In the genomic region with DNA sequence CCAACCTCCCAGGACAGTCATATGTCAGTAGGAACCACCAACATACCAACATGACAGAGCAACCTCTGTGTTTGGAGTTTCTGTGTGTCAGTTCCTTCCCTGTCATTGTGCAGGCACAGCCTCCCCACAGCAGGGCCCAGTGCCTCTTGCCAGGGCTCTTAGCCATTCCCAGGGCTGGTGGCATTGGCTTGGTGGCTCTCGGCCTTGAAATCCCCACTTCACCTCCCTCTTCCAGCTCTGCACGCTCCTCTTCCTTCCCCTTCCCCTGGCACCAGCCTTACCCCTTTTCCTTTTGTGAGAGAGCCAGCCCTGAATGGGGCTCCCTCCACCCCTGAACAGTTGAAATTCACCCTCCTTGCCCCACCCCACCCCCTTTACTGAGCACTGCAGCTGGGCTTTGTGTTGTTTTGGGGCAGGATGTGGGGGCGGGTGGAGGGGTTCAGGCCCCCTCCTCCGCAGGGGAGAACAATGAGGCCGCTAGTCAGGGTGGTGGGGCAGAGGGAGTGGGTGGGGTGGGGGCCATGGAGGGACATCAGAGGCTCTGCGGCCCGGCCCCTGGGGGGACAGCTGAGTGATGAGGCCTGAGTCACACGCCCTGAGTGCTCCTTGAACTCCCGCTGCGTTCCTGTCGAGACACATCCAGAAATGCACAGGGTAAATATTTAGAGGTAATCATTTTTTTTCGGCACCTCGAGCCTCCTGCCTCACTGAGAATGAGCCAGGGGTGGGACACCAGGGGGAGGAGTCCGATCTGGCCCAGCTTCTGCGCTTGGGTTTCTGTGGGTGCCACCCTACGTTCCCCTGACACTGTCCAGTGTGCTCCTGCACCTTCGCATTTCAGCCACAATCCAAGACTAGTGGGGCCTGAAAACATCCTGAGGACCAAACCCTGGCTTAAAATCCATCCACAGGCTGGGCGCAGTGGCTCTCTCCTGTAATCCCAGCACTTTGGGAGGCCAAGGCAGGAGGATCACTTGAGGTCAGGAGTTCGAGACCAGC, we compare ENCODE assay signal across 2 cellular contexts.
A peak's percentile ranks its signal among the peaks of the same experiment; 100 is the strongest.
TF ChIP-seq lines count a peak whose summit lies in the region.

No MANE protein-coding gene starts in this region.

TF ChIP-seq in A549, 52 proteins besides CTCF, POLR2A, EP300 and RAD21 (continued from another document):
- peak; percentile 51; the same call in 1 of the 2 replicates for TF ChIP-seq JUNB (IDR thresholded peaks at IDR 0.05)
- peak; percentile 55; the same call in 1 of the 2 replicates for TF ChIP-seq GATA3 (IDR thresholded peaks at IDR 0.05; ENCODE audit: borderline replicate concordance)
- TF ChIP-seq, protein P1, sequence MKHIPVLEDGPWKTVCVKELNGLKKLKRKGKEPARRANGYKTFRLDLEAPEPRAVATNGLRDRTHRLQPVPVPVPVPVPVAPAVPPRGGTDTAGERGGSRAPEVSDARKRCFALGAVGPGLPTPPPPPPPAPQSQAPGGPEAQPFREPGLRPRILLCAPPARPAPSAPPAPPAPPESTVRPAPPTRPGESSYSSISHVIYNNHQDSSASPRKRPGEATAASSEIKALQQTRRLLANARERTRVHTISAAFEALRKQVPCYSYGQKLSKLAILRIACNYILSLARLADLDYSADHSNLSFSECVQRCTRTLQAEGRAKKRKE (CRISPR knock-in tag; IDR thresholded peaks at IDR 0.05; ENCODE audit: low read depth), result no peak
- TF ChIP-seq, protein P2, sequence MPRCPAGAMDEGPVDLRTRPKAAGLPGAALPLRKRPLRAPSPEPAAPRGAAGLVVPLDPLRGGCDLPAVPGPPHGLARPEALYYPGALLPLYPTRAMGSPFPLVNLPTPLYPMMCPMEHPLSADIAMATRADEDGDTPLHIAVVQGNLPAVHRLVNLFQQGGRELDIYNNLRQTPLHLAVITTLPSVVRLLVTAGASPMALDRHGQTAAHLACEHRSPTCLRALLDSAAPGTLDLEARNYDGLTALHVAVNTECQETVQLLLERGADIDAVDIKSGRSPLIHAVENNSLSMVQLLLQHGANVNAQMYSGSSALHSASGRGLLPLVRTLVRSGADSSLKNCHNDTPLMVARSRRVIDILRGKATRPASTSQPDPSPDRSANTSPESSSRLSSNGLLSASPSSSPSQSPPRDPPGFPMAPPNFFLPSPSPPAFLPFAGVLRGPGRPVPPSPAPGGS (IDR thresholded peaks at IDR 0.05), result 0 out of 3 replicates have a peak, but pooled peaks have one; percentile 20
- no peak for TF ChIP-seq FOSB (CRISPR knock-in tag; IDR thresholded peaks at IDR 0.05)
- no peak for TF ChIP-seq ESRRA (IDR thresholded peaks at IDR 0.05; ENCODE audit: borderline replicate concordance, low read length)
- TF ChIP-seq FOSL2 (IDR thresholded peaks at IDR 0.05), result 0 out of 2 replicates have a peak, but pooled peaks have one; percentile 9
- TF ChIP-seq FOSL2 (CRISPR knock-in tag; IDR thresholded peaks at IDR 0.05), result no peak

TF ChIP-seq in GM23338, 12 proteins besides CTCF, POLR2A, EP300 and RAD21 (continued from another document):
- TF ChIP-seq, protein P3, sequence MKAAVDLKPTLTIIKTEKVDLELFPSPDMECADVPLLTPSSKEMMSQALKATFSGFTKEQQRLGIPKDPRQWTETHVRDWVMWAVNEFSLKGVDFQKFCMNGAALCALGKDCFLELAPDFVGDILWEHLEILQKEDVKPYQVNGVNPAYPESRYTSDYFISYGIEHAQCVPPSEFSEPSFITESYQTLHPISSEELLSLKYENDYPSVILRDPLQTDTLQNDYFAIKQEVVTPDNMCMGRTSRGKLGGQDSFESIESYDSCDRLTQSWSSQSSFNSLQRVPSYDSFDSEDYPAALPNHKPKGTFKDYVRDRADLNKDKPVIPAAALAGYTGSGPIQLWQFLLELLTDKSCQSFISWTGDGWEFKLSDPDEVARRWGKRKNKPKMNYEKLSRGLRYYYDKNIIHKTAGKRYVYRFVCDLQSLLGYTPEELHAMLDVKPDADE (IDR thresholded peaks at IDR 0.05), result no peak
- TF ChIP-seq NANOG (IDR thresholded peaks at IDR 0.05; ENCODE audit: borderline replicate concordance) (no peak), EZH2 (IDR thresholded peaks at IDR 0.05; ENCODE audit: low read depth, unreplicated experiment) (no peak), ZNF114 (CRISPR knock-in tag; IDR thresholded peaks at IDR 0.05) (no peak), POLR2AphosphoS5 (IDR thresholded peaks at IDR 0.05; ENCODE audit: low read depth) (no peak), CREB1 (CRISPR knock-in tag; IDR thresholded peaks at IDR 0.05; ENCODE audit: low read depth) (no peak), ZNF331 (CRISPR knock-in tag; IDR thresholded peaks at IDR 0.05; ENCODE audit: low read depth) (no peak), STAT1 (IDR thresholded peaks at IDR 0.05; ENCODE audit: unreplicated experiment) (no peak)
- TF ChIP-seq, protein P4, sequence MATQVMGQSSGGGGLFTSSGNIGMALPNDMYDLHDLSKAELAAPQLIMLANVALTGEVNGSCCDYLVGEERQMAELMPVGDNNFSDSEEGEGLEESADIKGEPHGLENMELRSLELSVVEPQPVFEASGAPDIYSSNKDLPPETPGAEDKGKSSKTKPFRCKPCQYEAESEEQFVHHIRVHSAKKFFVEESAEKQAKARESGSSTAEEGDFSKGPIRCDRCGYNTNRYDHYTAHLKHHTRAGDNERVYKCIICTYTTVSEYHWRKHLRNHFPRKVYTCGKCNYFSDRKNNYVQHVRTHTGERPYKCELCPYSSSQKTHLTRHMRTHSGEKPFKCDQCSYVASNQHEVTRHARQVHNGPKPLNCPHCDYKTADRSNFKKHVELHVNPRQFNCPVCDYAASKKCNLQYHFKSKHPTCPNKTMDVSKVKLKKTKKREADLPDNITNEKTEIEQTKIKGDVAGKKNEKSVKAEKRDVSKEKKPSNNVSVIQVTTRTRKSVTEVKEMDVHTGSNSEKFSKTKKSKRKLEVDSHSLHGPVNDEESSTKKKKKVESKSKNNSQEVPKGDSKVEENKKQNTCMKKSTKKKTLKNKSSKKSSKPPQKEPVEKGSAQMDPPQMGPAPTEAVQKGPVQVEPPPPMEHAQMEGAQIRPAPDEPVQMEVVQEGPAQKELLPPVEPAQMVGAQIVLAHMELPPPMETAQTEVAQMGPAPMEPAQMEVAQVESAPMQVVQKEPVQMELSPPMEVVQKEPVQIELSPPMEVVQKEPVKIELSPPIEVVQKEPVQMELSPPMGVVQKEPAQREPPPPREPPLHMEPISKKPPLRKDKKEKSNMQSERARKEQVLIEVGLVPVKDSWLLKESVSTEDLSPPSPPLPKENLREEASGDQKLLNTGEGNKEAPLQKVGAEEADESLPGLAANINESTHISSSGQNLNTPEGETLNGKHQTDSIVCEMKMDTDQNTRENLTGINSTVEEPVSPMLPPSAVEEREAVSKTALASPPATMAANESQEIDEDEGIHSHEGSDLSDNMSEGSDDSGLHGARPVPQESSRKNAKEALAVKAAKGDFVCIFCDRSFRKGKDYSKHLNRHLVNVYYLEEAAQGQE (IDR thresholded peaks at IDR 0.05; ENCODE audit: unreplicated experiment), result no peak
- TF ChIP-seq, protein P5, sequence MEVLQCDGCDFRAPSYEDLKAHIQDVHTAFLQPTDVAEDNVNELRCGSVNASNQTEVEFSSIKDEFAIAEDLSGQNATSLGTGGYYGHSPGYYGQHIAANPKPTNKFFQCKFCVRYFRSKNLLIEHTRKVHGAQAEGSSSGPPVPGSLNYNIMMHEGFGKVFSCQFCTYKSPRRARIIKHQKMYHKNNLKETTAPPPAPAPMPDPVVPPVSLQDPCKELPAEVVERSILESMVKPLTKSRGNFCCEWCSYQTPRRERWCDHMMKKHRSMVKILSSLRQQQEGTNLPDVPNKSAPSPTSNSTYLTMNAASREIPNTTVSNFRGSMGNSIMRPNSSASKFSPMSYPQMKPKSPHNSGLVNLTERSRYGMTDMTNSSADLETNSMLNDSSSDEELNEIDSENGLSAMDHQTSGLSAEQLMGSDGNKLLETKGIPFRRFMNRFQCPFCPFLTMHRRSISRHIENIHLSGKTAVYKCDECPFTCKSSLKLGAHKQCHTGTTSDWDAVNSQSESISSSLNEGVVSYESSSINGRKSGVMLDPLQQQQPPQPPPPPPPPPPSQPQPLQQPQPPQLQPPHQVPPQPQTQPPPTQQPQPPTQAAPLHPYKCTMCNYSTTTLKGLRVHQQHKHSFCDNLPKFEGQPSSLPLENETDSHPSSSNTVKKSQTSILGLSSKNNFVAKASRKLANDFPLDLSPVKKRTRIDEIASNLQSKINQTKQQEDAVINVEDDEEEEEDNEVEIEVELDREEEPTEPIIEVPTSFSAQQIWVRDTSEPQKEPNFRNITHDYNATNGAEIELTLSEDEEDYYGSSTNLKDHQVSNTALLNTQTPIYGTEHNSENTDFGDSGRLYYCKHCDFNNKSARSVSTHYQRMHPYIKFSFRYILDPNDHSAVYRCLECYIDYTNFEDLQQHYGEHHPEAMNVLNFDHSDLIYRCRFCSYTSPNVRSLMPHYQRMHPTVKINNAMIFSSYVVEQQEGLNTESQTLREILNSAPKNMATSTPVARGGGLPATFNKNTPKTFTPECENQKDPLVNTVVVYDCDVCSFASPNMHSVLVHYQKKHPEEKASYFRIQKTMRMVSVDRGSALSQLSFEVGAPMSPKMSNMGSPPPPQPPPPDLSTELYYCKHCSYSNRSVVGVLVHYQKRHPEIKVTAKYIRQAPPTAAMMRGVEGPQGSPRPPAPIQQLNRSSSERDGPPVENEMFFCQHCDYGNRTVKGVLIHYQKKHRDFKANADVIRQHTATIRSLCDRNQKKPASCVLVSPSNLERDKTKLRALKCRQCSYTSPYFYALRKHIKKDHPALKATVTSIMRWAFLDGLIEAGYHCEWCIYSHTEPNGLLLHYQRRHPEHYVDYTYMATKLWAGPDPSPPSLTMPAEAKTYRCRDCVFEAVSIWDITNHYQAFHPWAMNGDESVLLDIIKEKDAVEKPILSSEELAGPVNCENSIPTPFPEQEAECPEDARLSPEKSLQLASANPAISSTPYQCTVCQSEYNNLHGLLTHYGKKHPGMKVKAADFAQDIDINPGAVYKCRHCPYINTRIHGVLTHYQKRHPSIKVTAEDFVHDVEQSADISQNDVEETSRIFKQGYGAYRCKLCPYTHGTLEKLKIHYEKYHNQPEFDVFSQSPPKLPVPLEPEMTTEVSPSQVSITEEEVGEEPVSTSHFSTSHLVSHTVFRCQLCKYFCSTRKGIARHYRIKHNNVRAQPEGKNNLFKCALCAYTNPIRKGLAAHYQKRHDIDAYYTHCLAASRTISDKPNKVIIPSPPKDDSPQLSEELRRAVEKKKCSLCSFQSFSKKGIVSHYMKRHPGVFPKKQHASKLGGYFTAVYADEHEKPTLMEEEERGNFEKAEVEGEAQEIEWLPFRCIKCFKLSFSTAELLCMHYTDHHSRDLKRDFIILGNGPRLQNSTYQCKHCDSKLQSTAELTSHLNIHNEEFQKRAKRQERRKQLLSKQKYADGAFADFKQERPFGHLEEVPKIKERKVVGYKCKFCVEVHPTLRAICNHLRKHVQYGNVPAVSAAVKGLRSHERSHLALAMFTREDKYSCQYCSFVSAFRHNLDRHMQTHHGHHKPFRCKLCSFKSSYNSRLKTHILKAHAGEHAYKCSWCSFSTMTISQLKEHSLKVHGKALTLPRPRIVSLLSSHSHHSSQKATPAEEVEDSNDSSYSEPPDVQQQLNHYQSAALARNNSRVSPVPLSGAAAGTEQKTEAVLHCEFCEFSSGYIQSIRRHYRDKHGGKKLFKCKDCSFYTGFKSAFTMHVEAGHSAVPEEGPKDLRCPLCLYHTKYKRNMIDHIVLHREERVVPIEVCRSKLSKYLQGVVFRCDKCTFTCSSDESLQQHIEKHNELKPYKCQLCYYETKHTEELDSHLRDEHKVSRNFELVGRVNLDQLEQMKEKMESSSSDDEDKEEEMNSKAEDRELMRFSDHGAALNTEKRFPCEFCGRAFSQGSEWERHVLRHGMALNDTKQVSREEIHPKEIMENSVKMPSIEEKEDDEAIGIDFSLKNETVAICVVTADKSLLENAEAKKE (CRISPR knock-in tag; IDR thresholded peaks at IDR 0.05), result no peak
TF ChIP-seq in GM23338: peak in this region for 0.
